In the genomic region with DNA sequence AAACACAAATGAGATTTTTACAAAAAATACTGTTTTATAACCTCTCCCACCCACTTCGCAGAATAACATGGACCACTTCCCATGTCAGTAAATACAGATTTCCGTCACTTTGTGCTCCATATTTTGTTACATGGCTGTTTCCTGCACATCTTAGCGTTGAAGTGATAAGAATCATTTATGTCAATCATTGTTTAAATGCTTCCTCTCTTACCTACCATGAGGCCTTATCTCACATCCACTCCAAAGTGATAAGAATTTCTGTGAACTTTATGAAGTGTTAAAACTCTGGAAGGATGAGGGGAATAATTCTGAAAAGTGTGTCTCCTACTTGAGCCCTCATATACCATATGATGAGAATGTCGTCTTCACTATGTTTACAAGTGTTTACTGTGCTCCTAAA, we compare ENCODE assay signal across 27 cellular contexts.
"Had no signal": no experiment of that assay in that cellular context is flagged by ENCODE, and none has a peak within 500 bp of the region (broad histone marks: within the 10 kb centered on the region; RNA-seq: fewer than 3 reads in every experiment).

No MANE protein-coding gene starts in this region.

- DNase-seq: cortex of kidney; effector CD8-positive, alpha-beta T cell; effector memory CD8-positive, alpha-beta T cell; endodermal cell; erythroblast; esophagus squamous epithelium; foreskin fibroblast; foreskin melanocyte; gastrocnemius medialis; glutamatergic neuron; head of caudate nucleus; heart right ventricle; hypothalamus; immature natural killer cell; islet precursor cell; left cardiac atrium; left lung; left ventricle myocardium superior; lower lobe of right lung; mesenchymal stem cell; mucosa of descending colon; naive B cell had no signal

- H3K27ac ChIP-seq: epithelial cell of prostate, esophagus squamous epithelium, gastrocnemius medialis, heart right ventricle, hepatocyte, left lung, lower lobe of right lung had no signal

- H3K4me2 ChIP-seq: hepatocyte had no signal

- ATAC-seq: effector memory CD8-positive, alpha-beta T cell; esophagus mucosa; gastrocnemius medialis; heart right ventricle; left cardiac atrium; left lung; left ventricle myocardium superior; lower lobe of right lung; mucosa of descending colon had no signal

- H3K27me3 ChIP-seq: esophagus squamous epithelium, gastrocnemius medialis, heart right ventricle, hepatocyte, left lung had no signal

- H3K9me3 ChIP-seq: esophagus squamous epithelium, gastrocnemius medialis, heart right ventricle, left lung, lower lobe of right lung, mucosa of descending colon had no signal

- FAIRE-seq: colon, endometrium had no signal

- H3K4me3 ChIP-seq: esophagus squamous epithelium, gastrocnemius medialis, heart right ventricle, hepatocyte, left lung, lower lobe of right lung, mucosa of descending colon had no signal

- H3K4me1 ChIP-seq: esophagus squamous epithelium, gastrocnemius medialis, heart right ventricle, left lung, lower lobe of right lung had no signal
